Comparison of ENCODE assay signal across 8 cellular contexts in genomic region chr6:167827588-167828324, GRCh38. TPM values are rescaled to one million over a fixed set of nuclear protein-coding genes. Genes with fewer than 3 reads are reported as not detected.
DNase-seq lines count a peak whose midpoint lies in the region; ATAC-seq lines count a peak whose summit lies in the region.

No MANE protein-coding gene starts in this region.

- peak overlapping the region; percentile 75 for H3K4me3 Mint-ChIP-seq in T-helper 2 cell treated with Interferon-gamma antibody and Interleukin-4, amounts not matched to agents 5 μg/mL and 100 μg/mL, for 36 hours
- H3K4me3 Mint-ChIP-seq in central memory CD8-positive, alpha-beta T cell = peak overlapping the region; percentile 80

- peak; percentile 32 for ATAC-seq in GM19438 (IDR thresholded peaks at IDR 0.05; ENCODE audit: low read depth, unreplicated experiment)
- no peak for ATAC-seq in central memory CD8-positive, alpha-beta T cell (replicated peaks; ENCODE audit: extremely low read depth, poor library complexity, severe bottlenecking)

- H3K4me3 ChIP-seq in skeletal muscle satellite cell (ENCODE audit: low read length) = peak overlapping the region; percentile 92

- H3K36me3 Mint-ChIP-seq in T-helper 2 cell treated with Interferon-gamma antibody and Interleukin-4, amounts not matched to agents 5 μg/mL and 100 μg/mL, for 36 hours (ENCODE audit: low read depth) = no peaks in the 10 kb centered on the region
- peaks cover 5% of the 10 kb centered on the region for H3K36me3 Mint-ChIP-seq in central memory CD8-positive, alpha-beta T cell (ENCODE audit: insufficient read depth)

- peak overlapping the region; percentile 94 for H3K4me2 ChIP-seq in skeletal muscle satellite cell (ENCODE audit: low read length)

- H3K27ac Mint-ChIP-seq in T-helper 2 cell treated with Interferon-gamma antibody and Interleukin-4, amounts not matched to agents 5 μg/mL and 100 μg/mL, for 36 hours = no peak overlapping the region
- H3K27ac Mint-ChIP-seq in central memory CD8-positive, alpha-beta T cell (ENCODE audit: low read depth) = peak overlapping the region; percentile 35

- H3K27me3 ChIP-seq in skeletal muscle satellite cell (ENCODE audit: control insufficient read depth, insufficient read depth, low read length) = no peaks in the 10 kb centered on the region

- DNase-seq in COLO668 (lab: John Stamatoyannopoulos, UW; ENCODE audit: unreplicated experiment) (peak; percentile 67), HK-2 (ENCODE audit: unreplicated experiment) (peak; percentile 60), iris pigment epithelial cell (ENCODE audit: low read depth) (peak; percentile 50), NCI-H128 (lab: John Stamatoyannopoulos, UW; ENCODE audit: unreplicated experiment) (no peak)
- peak; percentile 26 for DNase-seq in T-helper 2 cell treated with Interferon-gamma antibody and Interleukin-4, amounts not matched to agents 5 μg/mL and 100 μg/mL, for 36 hours (ENCODE audit: low spot score)
- DNase-seq in central memory CD8-positive, alpha-beta T cell (ENCODE audit: low spot score in 2 of 2) = no peak

- no peaks in the 10 kb centered on the region for H3K9me3 ChIP-seq in skeletal muscle satellite cell (replicated peaks; ENCODE audit: low read length)

- no peaks in the 10 kb centered on the region for H3K36me3 ChIP-seq in skeletal muscle satellite cell (ENCODE audit: insufficient read depth, low read length)

- peaks cover 19% of the 10 kb centered on the region for H3K4me1 ChIP-seq in skeletal muscle satellite cell (ENCODE audit: control insufficient read depth, insufficient read depth, low read length)

- H3K9ac ChIP-seq in skeletal muscle satellite cell (ENCODE audit: low read depth, low read length) = peak overlapping the region; percentile 79

- H3K4me1 Mint-ChIP-seq in T-helper 2 cell treated with Interferon-gamma antibody and Interleukin-4, amounts not matched to agents 5 μg/mL and 100 μg/mL, for 36 hours (ENCODE audit: low read depth) = peaks cover 28% of the 10 kb centered on the region
- peaks cover 12% of the 10 kb centered on the region for H3K4me1 Mint-ChIP-seq in central memory CD8-positive, alpha-beta T cell

- no peaks in the 10 kb centered on the region for H3K9me3 Mint-ChIP-seq in T-helper 2 cell treated with Interferon-gamma antibody and Interleukin-4, amounts not matched to agents 5 μg/mL and 100 μg/mL, for 36 hours
- no peaks in the 10 kb centered on the region for H3K9me3 Mint-ChIP-seq in central memory CD8-positive, alpha-beta T cell

- peaks cover 74% of the 10 kb centered on the region for H3K27me3 Mint-ChIP-seq in T-helper 2 cell treated with Interferon-gamma antibody and Interleukin-4, amounts not matched to agents 5 μg/mL and 100 μg/mL, for 36 hours (ENCODE audit: low read depth)
- peaks cover 43% of the 10 kb centered on the region for H3K27me3 Mint-ChIP-seq in central memory CD8-positive, alpha-beta T cell

RNA-seq across cellular contexts. Expression of gene AFDN, which starts 1.0 kb away (rescaled TPM):
- total RNA-seq in skeletal muscle satellite cell (2012; rRNA removed) = 32.1 and 53.2 TPM in 2 replicates

Comparison
In these comparisons a context has a peak if more than half of its experiments do, and no peak if none do; other contexts are left out.
1. DNase-seq: peak in COLO668 (single experiment), HK-2 (single experiment), T-helper 2 cell treated with Interferon-gamma antibody and Interleukin-4, amounts not matched to agents 5 μg/mL and 100 μg/mL, for 36 hours (single experiment) and iris pigment epithelial cell (single experiment); none in central memory CD8-positive, alpha-beta T cell (0 of 2) and NCI-H128 (single experiment).